18 cellular contexts compared by ENCODE assay signal in genomic region chr6:67933278-67933677, GRCh38.
DNase-seq lines count a peak whose midpoint lies in the region; ATAC-seq, FAIRE-seq and TF ChIP-seq lines count a peak whose summit lies in the region.
"Had no signal": no experiment of that assay in that cellular context is flagged by ENCODE, and none has a peak within 500 bp of the region (broad histone marks: within the 10 kb centered on the region; RNA-seq: fewer than 3 reads in every experiment).

No MANE protein-coding gene starts in this region.

- RAD21 ChIA-PET in GM12878 (lab: Charles Lee; ENCODE audit: unreplicated experiment), result interaction anchor here (0.9 to 2.2 kb wide), 7 partner anchors 13 to 381 kb away, joined by 3 to 20 read pairs (median 3); no protein-coding TSS in a partner anchor

- H3K4me3 ChIP-seq in breast epithelium (no peak overlapping the region), GM12878 (no peak overlapping the region)
- H3K4me3 ChIP-seq: mucosa of descending colon had no signal

- TF ChIP-seq POLR2A in breast epithelium (IDR thresholded peaks at IDR 0.05) (no peak), GM12878 (IDR thresholded peaks at IDR 0.05; ENCODE audit: low read depth, low read length) (no peak)

- H3K27ac ChIP-seq in breast epithelium (no peak overlapping the region), GM12878 (ENCODE audit: control insufficient read depth, insufficient read depth) (no peak overlapping the region)
- H3K27ac ChIP-seq: foreskin keratinocyte, parathyroid adenoma had no signal

- H3K27ac Mint-ChIP-seq in MCF 10A (ENCODE audit: low read depth, unreplicated experiment), result no peak overlapping the region

- no peak for TF ChIP-seq EP300 in GM12878 (IDR thresholded peaks at IDR 0.05; ENCODE audit: borderline replicate concordance in 1 of 2, control insufficient read depth in 1 of 2, low read depth in 2 of 2, low read length in 2 of 2)

- H3K27me3 ChIP-seq in breast epithelium (no peaks in the 10 kb centered on the region), GM12878 (replicated peaks in 1 of 2; ENCODE audit: control insufficient read depth in 2 of 2, insufficient read depth in 2 of 2, low read length in 1 of 2) (no peaks in the 10 kb centered on the region)
- H3K27me3 ChIP-seq: foreskin keratinocyte had no signal

- no peaks in the 10 kb centered on the region for H3K79me2 ChIP-seq in GM12878 (ENCODE audit: control insufficient read depth, insufficient read depth, low read length)
- H3K79me2 ChIP-seq: parathyroid adenoma had no signal

- no peak overlapping the region for H3K4me2 ChIP-seq in GM12878 (ENCODE audit: control insufficient read depth, insufficient read depth)

- H3K36me3 ChIP-seq in breast epithelium (no peaks in the 10 kb centered on the region), GM12878 (ENCODE audit: control insufficient read depth in 2 of 2, insufficient read depth in 2 of 2, low read length in 1 of 2) (no peaks in the 10 kb centered on the region)

- H3K4me1 ChIP-seq in breast epithelium (no peaks in the 10 kb centered on the region), GM12878 (ENCODE audit: control insufficient read depth, insufficient read depth, low read length) (no peaks in the 10 kb centered on the region)
- H3K4me1 ChIP-seq: foreskin keratinocyte, parathyroid adenoma had no signal

- POLR2A ChIA-PET in MCF 10A (lab: Yijun Ruan, JAX), result no interaction called here
- POLR2A ChIA-PET in GM12878 (lab: Charles Lee), result no interaction called here

- no peaks in the 10 kb centered on the region for H3K27me3 Mint-ChIP-seq in MCF 10A (ENCODE audit: insufficient read depth, unreplicated experiment)

- H3K4me3 Mint-ChIP-seq in MCF 10A (ENCODE audit: unreplicated experiment), result no peak overlapping the region

- FAIRE-seq in GM12878 (lab: Jason Lieb, UNC) (no peak), urothelium cell line (lab: Jason Lieb, UNC) (no peak)
- FAIRE-seq: GM18507 had no signal

- intact Hi-C loops in MCF 10A (cut with micrococcal nuclease), result no loop called here
- intact Hi-C loops in breast epithelium (cut with DNase I; ENCODE audit: low total_unique reads), result no loop called here
- intact Hi-C loops in GM12878 (cut with micrococcal nuclease; ENCODE audit: unreplicated experiment), result loop anchor here (1.0 to 2.0 kb wide), 3 partner anchors 263 to 382 kb away; no protein-coding TSS in a partner anchor

- H3K9ac ChIP-seq in GM12878 (ENCODE audit: control insufficient read depth, insufficient read depth, low read length), result no peak overlapping the region
- H3K9ac ChIP-seq: parathyroid adenoma had no signal

- ATAC-seq in GM12878 (peak; percentile 88), GM21390 (IDR thresholded peaks at IDR 0.05; ENCODE audit: unreplicated experiment) (no peak)
- ATAC-seq: foreskin keratinocyte, mucosa of descending colon had no signal

- peak; percentile 68 for TF ChIP-seq RAD21 in GM12878 (IDR thresholded peaks at IDR 0.05; ENCODE audit: insufficient read depth, low read depth, low read length)

- CTCF ChIA-PET in MCF 10A (lab: Yijun Ruan, JAX), result interaction anchor here (0.6 to 0.9 kb wide), 3 partner anchors 16 to 287 kb away, joined by 3 to 4 read pairs (median 3); no protein-coding TSS in a partner anchor
- CTCF ChIA-PET in GM12878 (lab: Yijun Ruan, JAX), result interaction anchor here (0.6 to 4.0 kb wide), 18 partner anchors 11 to 625 kb away, joined by 3 to 52 read pairs (median 3); no protein-coding TSS in a partner anchor

- BruUV-seq in MCF 10A (replicated peaks; lab: Mats Ljungman, UMichigan) (no TSS peak), GM12878 (replicated peaks; lab: Mats Ljungman, UMichigan) (no TSS peak)

- SMC1A ChIA-PET in GM12878 (lab: Charles Lee; ENCODE audit: uncharacterized antibody, unreplicated experiment), result interaction anchor here (0.6 to 3.7 kb wide), 10 partner anchors 115 to 381 kb away, joined by 3 to 45 read pairs (median 4); no protein-coding TSS in a partner anchor

- in situ Hi-C loops in GM12878 (cut with MboI), result no loop called here

- H3K36me3 Mint-ChIP-seq in MCF 10A (ENCODE audit: insufficient read depth, unreplicated experiment), result no peaks in the 10 kb centered on the region

- peaks cover 13% of the 10 kb centered on the region for H3K9me3 Mint-ChIP-seq in MCF 10A (ENCODE audit: unreplicated experiment)

- H3K4me1 Mint-ChIP-seq in MCF 10A (ENCODE audit: insufficient read depth, unreplicated experiment), result peaks cover 3% of the 10 kb centered on the region

- no peaks in the 10 kb centered on the region for H4K20me1 ChIP-seq in GM12878 (ENCODE audit: control insufficient read depth, insufficient read depth)

- H3K9me3 ChIP-seq in breast epithelium (no peaks in the 10 kb centered on the region), GM12878 (replicated peaks; ENCODE audit: control insufficient read depth, insufficient read depth, low read length) (no peaks in the 10 kb centered on the region)

- peak; percentile 9 for DNase-seq in MCF 10A (ENCODE audit: unreplicated experiment)
- no peak for DNase-seq in breast epithelium (ENCODE audit: low spot score in 2 of 2)
- peak; percentile 42 for DNase-seq in M059J (ENCODE audit: low read depth)
- no peak for DNase-seq in GM12878 (ENCODE audit: low read depth, low spot score)
- DNase-seq in urothelium cell line (ENCODE audit: low spot score), result peak; percentile 1
- no peak for DNase-seq in NCI-H1048 (lab: John Stamatoyannopoulos, UW)
- DNase-seq in NCI-H2227 treated with DMSO at 0.1 percent for 48 hours (lab: John Stamatoyannopoulos, UW), result no peak
- DNase-seq: activated CD4-positive, alpha-beta T cell treated with anti-CD3 and anti-CD28 coated beads, Interleukin-2, amount 50 U/mL, for 1 hour; amniotic stem cell; DND-41; foreskin keratinocyte; islet precursor cell; mucosa of descending colon; NCI-H1930; T-helper 1 cell had no signal

- WGBS in GM12878 (ENCODE audit: insufficient coverage, insufficient replicate concordance, low lambda C conversion rate, missing lambda C conversion rate), result 0% methylated on average over 1 of the region's 1 CpG

- no peak overlapping the region for H2AFZ ChIP-seq in GM12878 (ENCODE audit: control insufficient read depth, low read depth, low read length)
- H2AFZ ChIP-seq: parathyroid adenoma had no signal

- TF ChIP-seq CTCF in MCF 10A (IDR thresholded peaks at IDR 0.05; ENCODE audit: unreplicated experiment), result no peak
- no peak for TF ChIP-seq CTCF in breast epithelium (IDR thresholded peaks at IDR 0.05)
- TF ChIP-seq CTCF in GM12878 (IDR thresholded peaks at IDR 0.05 in 2 of 3, conservative IDR thresholded peaks at IDR 0.05 in 1 of 3; ENCODE audit: control insufficient read depth in 2 of 3, extremely low read depth in 1 of 3, insufficient read depth in 1 of 3, low read depth in 3 of 3, low read length in 3 of 3), result peak; percentile 21 to 41 (median 32); a peak in 4 of 6 replicates

TF ChIP-seq in GM12878, 131 proteins besides CTCF, POLR2A, EP300 and RAD21:
- TF ChIP-seq SMC3 (IDR thresholded peaks at IDR 0.05; ENCODE audit: borderline replicate concordance, low read length), result peak; percentile 56; the same call in 1 of the 2 replicates
- TF ChIP-seq GABPA (IDR thresholded peaks at IDR 0.05; ENCODE audit: low read depth), result no peak

Comparison
In these comparisons a context has a peak if more than half of its experiments do, and no peak if none do; other contexts are left out.
1. DNase-seq: peak in MCF 10A (single experiment), M059J (single experiment) and urothelium cell line (single experiment); none in breast epithelium (0 of 2), GM12878 (single experiment), NCI-H1048 (single experiment) and NCI-H2227 treated with DMSO at 0.1 percent for 48 hours (single experiment).
2. CTCF ChIP-seq: peak in GM12878 (3 of 3); none in MCF 10A (single experiment) and breast epithelium (0 of 3).